1 cellular context compared by ENCODE assay signal in the genomic region with DNA sequence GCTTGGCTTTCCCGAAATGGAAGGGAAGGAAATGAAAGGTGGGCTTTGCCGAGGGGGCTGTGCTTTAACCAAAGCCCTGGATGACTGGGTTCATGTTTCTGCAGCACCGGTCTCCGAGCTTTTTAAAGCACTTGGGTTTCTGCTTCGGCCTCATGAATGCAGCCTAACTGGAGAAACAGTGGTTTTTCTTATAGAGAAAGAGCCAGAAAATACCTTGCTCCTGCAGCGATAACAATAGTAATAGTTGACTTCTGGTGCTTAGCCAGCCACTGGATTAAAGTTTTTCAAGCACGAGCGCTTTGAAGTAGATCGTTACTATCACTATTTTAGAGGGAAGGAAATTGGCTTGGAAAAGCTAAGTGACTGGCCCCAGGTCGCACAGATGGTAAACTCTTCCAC.
TF ChIP-seq lines count a peak whose summit lies in the region.

No MANE protein-coding gene starts in this region.

TF ChIP-seq in HepG2, 621 proteins besides CTCF, POLR2A, EP300 and RAD21 (continued from another document and continues in another):
- TF ChIP-seq, protein P1, sequence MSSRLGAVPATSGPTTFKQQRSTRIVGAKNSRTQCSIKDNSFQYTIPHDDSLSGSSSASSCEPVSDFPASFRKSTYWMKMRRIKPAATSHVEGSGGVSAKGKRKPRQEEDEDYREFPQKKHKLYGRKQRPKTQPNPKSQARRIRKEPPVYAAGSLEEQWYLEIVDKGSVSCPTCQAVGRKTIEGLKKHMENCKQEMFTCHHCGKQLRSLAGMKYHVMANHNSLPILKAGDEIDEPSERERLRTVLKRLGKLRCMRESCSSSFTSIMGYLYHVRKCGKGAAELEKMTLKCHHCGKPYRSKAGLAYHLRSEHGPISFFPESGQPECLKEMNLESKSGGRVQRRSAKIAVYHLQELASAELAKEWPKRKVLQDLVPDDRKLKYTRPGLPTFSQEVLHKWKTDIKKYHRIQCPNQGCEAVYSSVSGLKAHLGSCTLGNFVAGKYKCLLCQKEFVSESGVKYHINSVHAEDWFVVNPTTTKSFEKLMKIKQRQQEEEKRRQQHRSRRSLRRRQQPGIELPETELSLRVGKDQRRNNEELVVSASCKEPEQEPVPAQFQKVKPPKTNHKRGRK (CRISPR knock-in tag; IDR thresholded peaks at IDR 0.05), result no peak
- TF ChIP-seq, protein P2, sequence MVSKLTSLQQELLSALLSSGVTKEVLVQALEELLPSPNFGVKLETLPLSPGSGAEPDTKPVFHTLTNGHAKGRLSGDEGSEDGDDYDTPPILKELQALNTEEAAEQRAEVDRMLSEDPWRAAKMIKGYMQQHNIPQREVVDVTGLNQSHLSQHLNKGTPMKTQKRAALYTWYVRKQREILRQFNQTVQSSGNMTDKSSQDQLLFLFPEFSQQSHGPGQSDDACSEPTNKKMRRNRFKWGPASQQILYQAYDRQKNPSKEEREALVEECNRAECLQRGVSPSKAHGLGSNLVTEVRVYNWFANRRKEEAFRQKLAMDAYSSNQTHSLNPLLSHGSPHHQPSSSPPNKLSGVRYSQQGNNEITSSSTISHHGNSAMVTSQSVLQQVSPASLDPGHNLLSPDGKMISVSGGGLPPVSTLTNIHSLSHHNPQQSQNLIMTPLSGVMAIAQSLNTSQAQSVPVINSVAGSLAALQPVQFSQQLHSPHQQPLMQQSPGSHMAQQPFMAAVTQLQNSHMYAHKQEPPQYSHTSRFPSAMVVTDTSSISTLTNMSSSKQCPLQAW (CRISPR knock-in tag; IDR thresholded peaks at IDR 0.05), result 0 out of 2 replicates have a peak, but pooled peaks have one; percentile 5
- TF ChIP-seq, protein P3, sequence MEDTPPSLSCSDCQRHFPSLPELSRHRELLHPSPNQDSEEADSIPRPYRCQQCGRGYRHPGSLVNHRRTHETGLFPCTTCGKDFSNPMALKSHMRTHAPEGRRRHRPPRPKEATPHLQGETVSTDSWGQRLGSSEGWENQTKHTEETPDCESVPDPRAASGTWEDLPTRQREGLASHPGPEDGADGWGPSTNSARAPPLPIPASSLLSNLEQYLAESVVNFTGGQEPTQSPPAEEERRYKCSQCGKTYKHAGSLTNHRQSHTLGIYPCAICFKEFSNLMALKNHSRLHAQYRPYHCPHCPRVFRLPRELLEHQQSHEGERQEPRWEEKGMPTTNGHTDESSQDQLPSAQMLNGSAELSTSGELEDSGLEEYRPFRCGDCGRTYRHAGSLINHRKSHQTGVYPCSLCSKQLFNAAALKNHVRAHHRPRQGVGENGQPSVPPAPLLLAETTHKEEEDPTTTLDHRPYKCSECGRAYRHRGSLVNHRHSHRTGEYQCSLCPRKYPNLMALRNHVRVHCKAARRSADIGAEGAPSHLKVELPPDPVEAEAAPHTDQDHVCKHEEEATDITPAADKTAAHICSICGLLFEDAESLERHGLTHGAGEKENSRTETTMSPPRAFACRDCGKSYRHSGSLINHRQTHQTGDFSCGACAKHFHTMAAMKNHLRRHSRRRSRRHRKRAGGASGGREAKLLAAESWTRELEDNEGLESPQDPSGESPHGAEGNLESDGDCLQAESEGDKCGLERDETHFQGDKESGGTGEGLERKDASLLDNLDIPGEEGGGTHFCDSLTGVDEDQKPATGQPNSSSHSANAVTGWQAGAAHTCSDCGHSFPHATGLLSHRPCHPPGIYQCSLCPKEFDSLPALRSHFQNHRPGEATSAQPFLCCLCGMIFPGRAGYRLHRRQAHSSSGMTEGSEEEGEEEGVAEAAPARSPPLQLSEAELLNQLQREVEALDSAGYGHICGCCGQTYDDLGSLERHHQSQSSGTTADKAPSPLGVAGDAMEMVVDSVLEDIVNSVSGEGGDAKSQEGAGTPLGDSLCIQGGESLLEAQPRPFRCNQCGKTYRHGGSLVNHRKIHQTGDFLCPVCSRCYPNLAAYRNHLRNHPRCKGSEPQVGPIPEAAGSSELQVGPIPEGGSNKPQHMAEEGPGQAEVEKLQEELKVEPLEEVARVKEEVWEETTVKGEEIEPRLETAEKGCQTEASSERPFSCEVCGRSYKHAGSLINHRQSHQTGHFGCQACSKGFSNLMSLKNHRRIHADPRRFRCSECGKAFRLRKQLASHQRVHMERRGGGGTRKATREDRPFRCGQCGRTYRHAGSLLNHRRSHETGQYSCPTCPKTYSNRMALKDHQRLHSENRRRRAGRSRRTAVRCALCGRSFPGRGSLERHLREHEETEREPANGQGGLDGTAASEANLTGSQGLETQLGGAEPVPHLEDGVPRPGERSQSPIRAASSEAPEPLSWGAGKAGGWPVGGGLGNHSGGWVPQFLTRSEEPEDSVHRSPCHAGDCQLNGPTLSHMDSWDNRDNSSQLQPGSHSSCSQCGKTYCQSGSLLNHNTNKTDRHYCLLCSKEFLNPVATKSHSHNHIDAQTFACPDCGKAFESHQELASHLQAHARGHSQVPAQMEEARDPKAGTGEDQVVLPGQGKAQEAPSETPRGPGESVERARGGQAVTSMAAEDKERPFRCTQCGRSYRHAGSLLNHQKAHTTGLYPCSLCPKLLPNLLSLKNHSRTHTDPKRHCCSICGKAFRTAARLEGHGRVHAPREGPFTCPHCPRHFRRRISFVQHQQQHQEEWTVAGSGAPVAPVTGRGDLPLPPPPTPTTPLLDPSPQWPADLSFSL (CRISPR knock-in tag; IDR thresholded peaks at IDR 0.05), result no peak
- TF ChIP-seq SPEN (CRISPR knock-in tag; IDR thresholded peaks at IDR 0.05; ENCODE audit: low read depth) (peak; percentile 5; the same call in 1 of the 2 replicates), ZNF337 (CRISPR knock-in tag; IDR thresholded peaks at IDR 0.05; ENCODE audit: borderline replicate concordance, low read depth) (no peak), CREB1 (IDR thresholded peaks at IDR 0.05) (no peak), CREB1 (CRISPR knock-in tag; IDR thresholded peaks at IDR 0.05) (no peak), ZNF317 (CRISPR knock-in tag; IDR thresholded peaks at IDR 0.05) (0 out of 2 replicates have a peak, but pooled peaks have one; percentile 14), POLR2AphosphoS2 (IDR thresholded peaks at IDR 0.05; ENCODE audit: low read depth, low read length) (no peak), ZNF788 (CRISPR knock-in tag; IDR thresholded peaks at IDR 0.05; ENCODE audit: borderline replicate concordance) (0 out of 2 replicates have a peak, but pooled peaks have one; percentile 9), THAP11 (CRISPR knock-in tag; IDR thresholded peaks at IDR 0.05) (no peak), SMYD3 (CRISPR knock-in tag; IDR thresholded peaks at IDR 0.05) (no peak), ZNF598 (CRISPR knock-in tag; IDR thresholded peaks at IDR 0.05; ENCODE audit: borderline replicate concordance) (0 out of 2 replicates have a peak, but pooled peaks have one; percentile 2), ZNF326 (CRISPR knock-in tag; IDR thresholded peaks at IDR 0.05; ENCODE audit: borderline replicate concordance) (no peak), PITX1 (CRISPR knock-in tag; IDR thresholded peaks at IDR 0.05) (peak; percentile 6; the same call in 1 of the 2 replicates), ZNF331 (CRISPR knock-in tag; IDR thresholded peaks at IDR 0.05) (no peak), ZNF747 (CRISPR knock-in tag; IDR thresholded peaks at IDR 0.05; ENCODE audit: borderline replicate concordance) (no peak), MLLT10 (CRISPR knock-in tag; IDR thresholded peaks at IDR 0.05) (0 out of 2 replicates have a peak, but pooled peaks have one; percentile 2), TGIF2 (CRISPR knock-in tag; IDR thresholded peaks at IDR 0.05) (0 out of 2 replicates have a peak, but pooled peaks have one; percentile 6), ZNF10 (CRISPR knock-in tag; IDR thresholded peaks at IDR 0.05; ENCODE audit: borderline replicate concordance, low read depth) (no peak), NFKBIZ (CRISPR knock-in tag; IDR thresholded peaks at IDR 0.05) (0 out of 2 replicates have a peak, but pooled peaks have one; percentile 33), RELA (CRISPR knock-in tag; IDR thresholded peaks at IDR 0.05) (no peak)
- TF ChIP-seq, protein P4, sequence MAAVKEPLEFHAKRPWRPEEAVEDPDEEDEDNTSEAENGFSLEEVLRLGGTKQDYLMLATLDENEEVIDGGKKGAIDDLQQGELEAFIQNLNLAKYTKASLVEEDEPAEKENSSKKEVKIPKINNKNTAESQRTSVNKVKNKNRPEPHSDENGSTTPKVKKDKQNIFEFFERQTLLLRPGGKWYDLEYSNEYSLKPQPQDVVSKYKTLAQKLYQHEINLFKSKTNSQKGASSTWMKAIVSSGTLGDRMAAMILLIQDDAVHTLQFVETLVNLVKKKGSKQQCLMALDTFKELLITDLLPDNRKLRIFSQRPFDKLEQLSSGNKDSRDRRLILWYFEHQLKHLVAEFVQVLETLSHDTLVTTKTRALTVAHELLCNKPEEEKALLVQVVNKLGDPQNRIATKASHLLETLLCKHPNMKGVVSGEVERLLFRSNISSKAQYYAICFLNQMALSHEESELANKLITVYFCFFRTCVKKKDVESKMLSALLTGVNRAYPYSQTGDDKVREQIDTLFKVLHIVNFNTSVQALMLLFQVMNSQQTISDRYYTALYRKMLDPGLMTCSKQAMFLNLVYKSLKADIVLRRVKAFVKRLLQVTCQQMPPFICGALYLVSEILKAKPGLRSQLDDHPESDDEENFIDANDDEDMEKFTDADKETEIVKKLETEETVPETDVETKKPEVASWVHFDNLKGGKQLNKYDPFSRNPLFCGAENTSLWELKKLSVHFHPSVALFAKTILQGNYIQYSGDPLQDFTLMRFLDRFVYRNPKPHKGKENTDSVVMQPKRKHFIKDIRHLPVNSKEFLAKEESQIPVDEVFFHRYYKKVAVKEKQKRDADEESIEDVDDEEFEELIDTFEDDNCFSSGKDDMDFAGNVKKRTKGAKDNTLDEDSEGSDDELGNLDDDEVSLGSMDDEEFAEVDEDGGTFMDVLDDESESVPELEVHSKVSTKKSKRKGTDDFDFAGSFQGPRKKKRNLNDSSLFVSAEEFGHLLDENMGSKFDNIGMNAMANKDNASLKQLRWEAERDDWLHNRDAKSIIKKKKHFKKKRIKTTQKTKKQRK (IDR thresholded peaks at IDR 0.05; ENCODE audit: low read length), result no peak
- TF ChIP-seq, protein P5, sequence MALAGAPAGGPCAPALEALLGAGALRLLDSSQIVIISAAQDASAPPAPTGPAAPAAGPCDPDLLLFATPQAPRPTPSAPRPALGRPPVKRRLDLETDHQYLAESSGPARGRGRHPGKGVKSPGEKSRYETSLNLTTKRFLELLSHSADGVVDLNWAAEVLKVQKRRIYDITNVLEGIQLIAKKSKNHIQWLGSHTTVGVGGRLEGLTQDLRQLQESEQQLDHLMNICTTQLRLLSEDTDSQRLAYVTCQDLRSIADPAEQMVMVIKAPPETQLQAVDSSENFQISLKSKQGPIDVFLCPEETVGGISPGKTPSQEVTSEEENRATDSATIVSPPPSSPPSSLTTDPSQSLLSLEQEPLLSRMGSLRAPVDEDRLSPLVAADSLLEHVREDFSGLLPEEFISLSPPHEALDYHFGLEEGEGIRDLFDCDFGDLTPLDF (CRISPR knock-in tag; IDR thresholded peaks at IDR 0.05), result 0 out of 2 replicates have a peak, but pooled peaks have one; percentile 34
- TF ChIP-seq, protein P6, sequence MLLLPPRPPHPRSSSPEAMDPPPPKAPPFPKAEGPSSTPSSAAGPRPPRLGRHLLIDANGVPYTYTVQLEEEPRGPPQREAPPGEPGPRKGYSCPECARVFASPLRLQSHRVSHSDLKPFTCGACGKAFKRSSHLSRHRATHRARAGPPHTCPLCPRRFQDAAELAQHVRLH (CRISPR knock-in tag; IDR thresholded peaks at IDR 0.05; ENCODE audit: borderline replicate concordance, low read depth), result peak; percentile 2; the same call in 1 of the 2 replicates
- TF ChIP-seq, protein P7, sequence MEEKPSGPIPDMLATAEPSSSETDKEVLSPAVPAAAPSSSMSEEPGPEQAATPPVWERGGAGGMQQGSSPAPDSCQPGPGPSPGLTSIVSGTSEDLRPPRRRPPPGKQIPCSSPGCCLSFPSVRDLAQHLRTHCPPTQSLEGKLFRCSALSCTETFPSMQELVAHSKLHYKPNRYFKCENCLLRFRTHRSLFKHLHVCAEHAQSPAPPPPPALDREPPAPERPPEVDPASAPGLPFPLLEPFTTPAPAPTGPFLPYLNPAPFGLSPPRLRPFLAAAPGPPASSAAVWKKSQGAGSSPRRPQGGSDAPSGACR (CRISPR knock-in tag; IDR thresholded peaks at IDR 0.05), result peak; percentile 36; the same call in 1 of the 2 replicates
- TF ChIP-seq, protein P8, sequence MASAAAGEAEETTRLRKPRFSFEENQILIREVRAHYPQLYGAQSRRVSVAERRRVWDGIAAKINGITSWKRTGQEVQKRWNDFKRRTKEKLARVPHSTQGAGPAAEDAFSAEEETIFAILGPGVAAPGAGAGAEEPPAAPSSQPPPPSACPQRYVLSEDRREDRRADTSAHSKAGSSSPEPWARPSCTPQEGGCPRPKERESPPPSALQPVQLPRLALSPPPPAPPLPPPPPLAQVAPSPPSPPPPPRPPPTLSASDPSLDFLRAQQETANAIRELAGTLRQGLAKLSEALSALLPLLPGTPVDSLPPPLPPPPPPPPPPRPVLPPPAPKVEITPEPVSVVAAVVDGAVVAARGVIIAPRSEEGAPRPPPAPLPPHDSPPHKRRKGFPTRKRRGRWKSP (CRISPR knock-in tag; IDR thresholded peaks at IDR 0.05), result 0 out of 2 replicates have a peak, but pooled peaks have one; percentile 45
- TF ChIP-seq, protein P9, sequence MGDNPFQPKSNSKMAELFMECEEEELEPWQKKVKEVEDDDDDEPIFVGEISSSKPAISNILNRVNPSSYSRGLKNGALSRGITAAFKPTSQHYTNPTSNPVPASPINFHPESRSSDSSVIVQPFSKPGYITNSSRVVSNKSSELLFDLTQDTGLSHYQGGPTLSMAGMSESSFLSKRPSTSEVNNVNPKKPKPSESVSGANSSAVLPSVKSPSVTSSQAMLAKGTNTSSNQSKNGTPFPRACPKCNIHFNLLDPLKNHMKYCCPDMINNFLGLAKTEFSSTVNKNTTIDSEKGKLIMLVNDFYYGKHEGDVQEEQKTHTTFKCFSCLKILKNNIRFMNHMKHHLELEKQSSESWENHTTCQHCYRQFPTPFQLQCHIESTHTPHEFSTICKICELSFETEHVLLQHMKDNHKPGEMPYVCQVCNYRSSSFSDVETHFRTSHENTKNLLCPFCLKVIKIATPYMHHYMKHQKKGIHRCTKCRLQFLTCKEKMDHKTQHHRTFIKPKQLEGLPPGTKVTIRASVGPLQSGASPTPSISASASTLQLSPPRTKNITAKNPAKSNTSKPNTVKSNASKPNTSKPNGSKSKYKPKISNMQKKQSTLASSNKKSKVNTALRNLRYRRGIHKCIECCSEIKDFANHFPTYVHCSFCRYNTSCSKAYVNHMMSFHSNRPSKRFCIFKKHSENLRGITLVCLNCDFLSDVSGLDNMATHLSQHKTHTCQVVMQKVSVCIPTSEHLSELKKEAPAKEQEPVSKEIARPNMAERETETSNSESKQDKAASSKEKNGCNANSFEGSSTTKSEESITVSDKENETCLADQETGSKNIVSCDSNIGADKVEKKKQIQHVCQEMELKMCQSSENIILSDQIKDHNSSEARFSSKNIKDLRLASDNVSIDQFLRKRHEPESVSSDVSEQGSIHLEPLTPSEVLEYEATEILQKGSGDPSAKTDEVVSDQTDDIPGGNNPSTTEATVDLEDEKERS (CRISPR knock-in tag; IDR thresholded peaks at IDR 0.05), result no peak
- TF ChIP-seq, protein P10, sequence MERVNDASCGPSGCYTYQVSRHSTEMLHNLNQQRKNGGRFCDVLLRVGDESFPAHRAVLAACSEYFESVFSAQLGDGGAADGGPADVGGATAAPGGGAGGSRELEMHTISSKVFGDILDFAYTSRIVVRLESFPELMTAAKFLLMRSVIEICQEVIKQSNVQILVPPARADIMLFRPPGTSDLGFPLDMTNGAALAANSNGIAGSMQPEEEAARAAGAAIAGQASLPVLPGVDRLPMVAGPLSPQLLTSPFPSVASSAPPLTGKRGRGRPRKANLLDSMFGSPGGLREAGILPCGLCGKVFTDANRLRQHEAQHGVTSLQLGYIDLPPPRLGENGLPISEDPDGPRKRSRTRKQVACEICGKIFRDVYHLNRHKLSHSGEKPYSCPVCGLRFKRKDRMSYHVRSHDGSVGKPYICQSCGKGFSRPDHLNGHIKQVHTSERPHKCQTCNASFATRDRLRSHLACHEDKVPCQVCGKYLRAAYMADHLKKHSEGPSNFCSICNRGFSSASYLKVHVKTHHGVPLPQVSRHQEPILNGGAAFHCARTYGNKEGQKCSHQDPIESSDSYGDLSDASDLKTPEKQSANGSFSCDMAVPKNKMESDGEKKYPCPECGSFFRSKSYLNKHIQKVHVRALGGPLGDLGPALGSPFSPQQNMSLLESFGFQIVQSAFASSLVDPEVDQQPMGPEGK (CRISPR knock-in tag; IDR thresholded peaks at IDR 0.05), result 0 out of 2 replicates have a peak, but pooled peaks have one; percentile 13
